Comparison of ENCODE assay signal across 1 cellular context in genomic region chr5:32233696-32234447, GRCh38.
A peak's percentile ranks its signal among the peaks of the same experiment; 100 is the strongest.
TF ChIP-seq lines count a peak whose summit lies in the region.

No MANE protein-coding gene starts in this region.

TF ChIP-seq in HepG2, 621 proteins besides CTCF, POLR2A, EP300 and RAD21 (continued from another document and continues in another):
- TF ChIP-seq, protein P1, sequence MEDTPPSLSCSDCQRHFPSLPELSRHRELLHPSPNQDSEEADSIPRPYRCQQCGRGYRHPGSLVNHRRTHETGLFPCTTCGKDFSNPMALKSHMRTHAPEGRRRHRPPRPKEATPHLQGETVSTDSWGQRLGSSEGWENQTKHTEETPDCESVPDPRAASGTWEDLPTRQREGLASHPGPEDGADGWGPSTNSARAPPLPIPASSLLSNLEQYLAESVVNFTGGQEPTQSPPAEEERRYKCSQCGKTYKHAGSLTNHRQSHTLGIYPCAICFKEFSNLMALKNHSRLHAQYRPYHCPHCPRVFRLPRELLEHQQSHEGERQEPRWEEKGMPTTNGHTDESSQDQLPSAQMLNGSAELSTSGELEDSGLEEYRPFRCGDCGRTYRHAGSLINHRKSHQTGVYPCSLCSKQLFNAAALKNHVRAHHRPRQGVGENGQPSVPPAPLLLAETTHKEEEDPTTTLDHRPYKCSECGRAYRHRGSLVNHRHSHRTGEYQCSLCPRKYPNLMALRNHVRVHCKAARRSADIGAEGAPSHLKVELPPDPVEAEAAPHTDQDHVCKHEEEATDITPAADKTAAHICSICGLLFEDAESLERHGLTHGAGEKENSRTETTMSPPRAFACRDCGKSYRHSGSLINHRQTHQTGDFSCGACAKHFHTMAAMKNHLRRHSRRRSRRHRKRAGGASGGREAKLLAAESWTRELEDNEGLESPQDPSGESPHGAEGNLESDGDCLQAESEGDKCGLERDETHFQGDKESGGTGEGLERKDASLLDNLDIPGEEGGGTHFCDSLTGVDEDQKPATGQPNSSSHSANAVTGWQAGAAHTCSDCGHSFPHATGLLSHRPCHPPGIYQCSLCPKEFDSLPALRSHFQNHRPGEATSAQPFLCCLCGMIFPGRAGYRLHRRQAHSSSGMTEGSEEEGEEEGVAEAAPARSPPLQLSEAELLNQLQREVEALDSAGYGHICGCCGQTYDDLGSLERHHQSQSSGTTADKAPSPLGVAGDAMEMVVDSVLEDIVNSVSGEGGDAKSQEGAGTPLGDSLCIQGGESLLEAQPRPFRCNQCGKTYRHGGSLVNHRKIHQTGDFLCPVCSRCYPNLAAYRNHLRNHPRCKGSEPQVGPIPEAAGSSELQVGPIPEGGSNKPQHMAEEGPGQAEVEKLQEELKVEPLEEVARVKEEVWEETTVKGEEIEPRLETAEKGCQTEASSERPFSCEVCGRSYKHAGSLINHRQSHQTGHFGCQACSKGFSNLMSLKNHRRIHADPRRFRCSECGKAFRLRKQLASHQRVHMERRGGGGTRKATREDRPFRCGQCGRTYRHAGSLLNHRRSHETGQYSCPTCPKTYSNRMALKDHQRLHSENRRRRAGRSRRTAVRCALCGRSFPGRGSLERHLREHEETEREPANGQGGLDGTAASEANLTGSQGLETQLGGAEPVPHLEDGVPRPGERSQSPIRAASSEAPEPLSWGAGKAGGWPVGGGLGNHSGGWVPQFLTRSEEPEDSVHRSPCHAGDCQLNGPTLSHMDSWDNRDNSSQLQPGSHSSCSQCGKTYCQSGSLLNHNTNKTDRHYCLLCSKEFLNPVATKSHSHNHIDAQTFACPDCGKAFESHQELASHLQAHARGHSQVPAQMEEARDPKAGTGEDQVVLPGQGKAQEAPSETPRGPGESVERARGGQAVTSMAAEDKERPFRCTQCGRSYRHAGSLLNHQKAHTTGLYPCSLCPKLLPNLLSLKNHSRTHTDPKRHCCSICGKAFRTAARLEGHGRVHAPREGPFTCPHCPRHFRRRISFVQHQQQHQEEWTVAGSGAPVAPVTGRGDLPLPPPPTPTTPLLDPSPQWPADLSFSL (CRISPR knock-in tag; IDR thresholded peaks at IDR 0.05) = no peak
- TF ChIP-seq SNAPC2 (CRISPR knock-in tag; IDR thresholded peaks at IDR 0.05) (peak; percentile 76; the same call in 1 of the 2 replicates), AFF4 (CRISPR knock-in tag; IDR thresholded peaks at IDR 0.05) (peak; percentile 80; the same call in 1 of the 2 replicates), ZNF678 (CRISPR knock-in tag; IDR thresholded peaks at IDR 0.05) (no peak), ZBTB20 (CRISPR knock-in tag; IDR thresholded peaks at IDR 0.05; ENCODE audit: borderline replicate concordance, low read depth) (peak; percentile 70; the same call in 1 of the 2 replicates), MEF2D (CRISPR knock-in tag; IDR thresholded peaks at IDR 0.05) (peak; percentile 96), ZNF776 (CRISPR knock-in tag; IDR thresholded peaks at IDR 0.05) (no peak), CENPBD1 (CRISPR knock-in tag; IDR thresholded peaks at IDR 0.05; ENCODE audit: borderline replicate concordance, low read depth) (no peak), ZBTB38 (CRISPR knock-in tag; IDR thresholded peaks at IDR 0.05) (no peak; the same call in 1 of the 2 replicates), ZNF143 (CRISPR knock-in tag; IDR thresholded peaks at IDR 0.05) (no peak), NFATC3 (CRISPR knock-in tag; IDR thresholded peaks at IDR 0.05) (no peak), ZNF780A (CRISPR knock-in tag; IDR thresholded peaks at IDR 0.05) (no peak), ZNF205 (CRISPR knock-in tag; IDR thresholded peaks at IDR 0.05) (0 out of 2 replicates have a peak, but pooled peaks have one; percentile 32), ZMAT3 (CRISPR knock-in tag; conservative IDR thresholded peaks at IDR 0.05) (peak; percentile 74; the same call in 1 of the 2 replicates), SMC3 (IDR thresholded peaks at IDR 0.05; ENCODE audit: low read length) (no peak; the same call in 1 of the 2 replicates), TBX2 (CRISPR knock-in tag; IDR thresholded peaks at IDR 0.05; ENCODE audit: borderline replicate concordance) (peak; percentile 90; the same call in 1 of the 2 replicates), ZNF878 (CRISPR knock-in tag; IDR thresholded peaks at IDR 0.05) (peak; percentile 83; the same call in 1 of the 2 replicates), NCOA2 (CRISPR knock-in tag; IDR thresholded peaks at IDR 0.05) (peak; percentile 95), SIN3B (IDR thresholded peaks at IDR 0.05; ENCODE audit: low read length) (no peak), ZNF281 (CRISPR knock-in tag; IDR thresholded peaks at IDR 0.05; ENCODE audit: borderline replicate concordance) (peak; percentile 16; the same call in 1 of the 2 replicates), DDIT3 (CRISPR knock-in tag; IDR thresholded peaks at IDR 0.05) (no peak), NR2C2 (CRISPR knock-in tag; IDR thresholded peaks at IDR 0.05; ENCODE audit: borderline replicate concordance) (peak; percentile 75)
- TF ChIP-seq, protein P2, sequence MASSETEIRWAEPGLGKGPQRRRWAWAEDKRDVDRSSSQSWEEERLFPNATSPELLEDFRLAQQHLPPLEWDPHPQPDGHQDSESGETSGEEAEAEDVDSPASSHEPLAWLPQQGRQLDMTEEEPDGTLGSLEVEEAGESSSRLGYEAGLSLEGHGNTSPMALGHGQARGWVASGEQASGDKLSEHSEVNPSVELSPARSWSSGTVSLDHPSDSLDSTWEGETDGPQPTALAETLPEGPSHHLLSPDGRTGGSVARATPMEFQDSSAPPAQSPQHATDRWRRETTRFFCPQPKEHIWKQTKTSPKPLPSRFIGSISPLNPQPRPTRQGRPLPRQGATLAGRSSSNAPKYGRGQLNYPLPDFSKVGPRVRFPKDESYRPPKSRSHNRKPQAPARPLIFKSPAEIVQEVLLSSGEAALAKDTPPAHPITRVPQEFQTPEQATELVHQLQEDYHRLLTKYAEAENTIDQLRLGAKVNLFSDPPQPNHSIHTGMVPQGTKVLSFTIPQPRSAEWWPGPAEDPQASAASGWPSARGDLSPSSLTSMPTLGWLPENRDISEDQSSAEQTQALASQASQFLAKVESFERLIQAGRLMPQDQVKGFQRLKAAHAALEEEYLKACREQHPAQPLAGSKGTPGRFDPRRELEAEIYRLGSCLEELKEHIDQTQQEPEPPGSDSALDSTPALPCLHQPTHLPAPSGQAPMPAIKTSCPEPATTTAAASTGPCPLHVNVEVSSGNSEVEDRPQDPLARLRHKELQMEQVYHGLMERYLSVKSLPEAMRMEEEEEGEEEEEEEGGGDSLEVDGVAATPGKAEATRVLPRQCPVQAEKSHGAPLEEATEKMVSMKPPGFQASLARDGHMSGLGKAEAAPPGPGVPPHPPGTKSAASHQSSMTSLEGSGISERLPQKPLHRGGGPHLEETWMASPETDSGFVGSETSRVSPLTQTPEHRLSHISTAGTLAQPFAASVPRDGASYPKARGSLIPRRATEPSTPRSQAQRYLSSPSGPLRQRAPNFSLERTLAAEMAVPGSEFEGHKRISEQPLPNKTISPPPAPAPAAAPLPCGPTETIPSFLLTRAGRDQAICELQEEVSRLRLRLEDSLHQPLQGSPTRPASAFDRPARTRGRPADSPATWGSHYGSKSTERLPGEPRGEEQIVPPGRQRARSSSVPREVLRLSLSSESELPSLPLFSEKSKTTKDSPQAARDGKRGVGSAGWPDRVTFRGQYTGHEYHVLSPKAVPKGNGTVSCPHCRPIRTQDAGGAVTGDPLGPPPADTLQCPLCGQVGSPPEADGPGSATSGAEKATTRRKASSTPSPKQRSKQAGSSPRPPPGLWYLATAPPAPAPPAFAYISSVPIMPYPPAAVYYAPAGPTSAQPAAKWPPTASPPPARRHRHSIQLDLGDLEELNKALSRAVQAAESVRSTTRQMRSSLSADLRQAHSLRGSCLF (CRISPR knock-in tag; IDR thresholded peaks at IDR 0.05; ENCODE audit: borderline replicate concordance) = no peak
- TF ChIP-seq, protein P3, sequence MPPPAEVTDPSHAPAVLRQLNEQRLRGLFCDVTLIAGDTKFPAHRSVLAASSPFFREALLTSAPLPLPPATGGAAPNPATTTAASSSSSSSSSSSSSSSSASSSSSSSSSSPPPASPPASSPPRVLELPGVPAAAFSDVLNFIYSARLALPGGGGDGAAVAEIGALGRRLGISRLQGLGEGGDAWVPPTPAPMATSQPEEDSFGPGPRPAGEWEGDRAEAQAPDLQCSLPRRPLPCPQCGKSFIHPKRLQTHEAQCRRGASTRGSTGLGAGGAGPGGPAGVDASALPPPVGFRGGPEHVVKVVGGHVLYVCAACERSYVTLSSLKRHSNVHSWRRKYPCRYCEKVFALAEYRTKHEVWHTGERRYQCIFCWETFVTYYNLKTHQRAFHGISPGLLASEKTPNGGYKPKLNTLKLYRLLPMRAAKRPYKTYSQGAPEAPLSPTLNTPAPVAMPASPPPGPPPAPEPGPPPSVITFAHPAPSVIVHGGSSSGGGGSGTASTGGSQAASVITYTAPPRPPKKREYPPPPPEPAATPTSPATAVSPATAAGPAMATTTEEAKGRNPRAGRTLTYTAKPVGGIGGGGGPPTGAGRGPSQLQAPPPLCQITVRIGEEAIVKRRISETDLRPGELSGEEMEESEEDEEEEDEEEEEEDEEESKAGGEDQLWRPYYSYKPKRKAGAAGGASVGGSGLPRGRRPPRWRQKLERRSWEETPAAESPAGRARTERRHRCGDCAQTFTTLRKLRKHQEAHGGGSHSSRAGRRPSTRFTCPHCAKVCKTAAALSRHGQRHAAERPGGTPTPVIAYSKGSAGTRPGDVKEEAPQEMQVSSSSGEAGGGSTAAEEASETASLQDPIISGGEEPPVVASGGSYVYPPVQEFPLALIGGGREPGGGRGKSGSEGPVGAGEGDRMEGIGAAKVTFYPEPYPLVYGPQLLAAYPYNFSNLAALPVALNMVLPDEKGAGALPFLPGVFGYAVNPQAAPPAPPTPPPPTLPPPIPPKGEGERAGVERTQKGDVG (CRISPR knock-in tag; IDR thresholded peaks at IDR 0.05; ENCODE audit: borderline replicate concordance) = no peak; the same call in 1 of the 2 replicates
- TF ChIP-seq, protein P4, sequence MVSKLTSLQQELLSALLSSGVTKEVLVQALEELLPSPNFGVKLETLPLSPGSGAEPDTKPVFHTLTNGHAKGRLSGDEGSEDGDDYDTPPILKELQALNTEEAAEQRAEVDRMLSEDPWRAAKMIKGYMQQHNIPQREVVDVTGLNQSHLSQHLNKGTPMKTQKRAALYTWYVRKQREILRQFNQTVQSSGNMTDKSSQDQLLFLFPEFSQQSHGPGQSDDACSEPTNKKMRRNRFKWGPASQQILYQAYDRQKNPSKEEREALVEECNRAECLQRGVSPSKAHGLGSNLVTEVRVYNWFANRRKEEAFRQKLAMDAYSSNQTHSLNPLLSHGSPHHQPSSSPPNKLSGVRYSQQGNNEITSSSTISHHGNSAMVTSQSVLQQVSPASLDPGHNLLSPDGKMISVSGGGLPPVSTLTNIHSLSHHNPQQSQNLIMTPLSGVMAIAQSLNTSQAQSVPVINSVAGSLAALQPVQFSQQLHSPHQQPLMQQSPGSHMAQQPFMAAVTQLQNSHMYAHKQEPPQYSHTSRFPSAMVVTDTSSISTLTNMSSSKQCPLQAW (CRISPR knock-in tag; IDR thresholded peaks at IDR 0.05) = peak; percentile 95
- TF ChIP-seq, protein P5, sequence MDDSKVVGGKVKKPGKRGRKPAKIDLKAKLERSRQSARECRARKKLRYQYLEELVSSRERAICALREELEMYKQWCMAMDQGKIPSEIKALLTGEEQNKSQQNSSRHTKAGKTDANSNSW (CRISPR knock-in tag; IDR thresholded peaks at IDR 0.05; ENCODE audit: borderline replicate concordance) = no peak
